Comparison of ENCODE assay signal across 1 cellular context in the genomic region with DNA sequence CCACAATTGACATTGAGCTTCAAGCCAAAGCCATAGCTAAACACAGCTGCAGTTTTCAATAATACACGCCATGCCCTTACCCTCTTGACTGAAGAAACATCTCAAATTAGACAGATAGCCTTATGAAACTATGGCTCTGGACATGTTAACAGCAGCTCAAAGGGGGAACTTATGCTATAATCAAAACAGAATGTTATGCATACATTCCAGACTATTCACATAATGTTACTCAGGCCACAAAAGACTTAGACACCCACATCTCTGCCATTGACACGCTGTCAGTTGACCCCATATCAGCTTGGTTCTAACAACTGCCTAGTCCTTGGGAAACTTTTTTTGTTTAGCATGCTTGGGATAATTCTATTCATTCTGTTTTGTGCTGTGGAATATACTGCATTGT.
TF ChIP-seq lines count a peak whose summit lies in the region.

No MANE protein-coding gene starts in this region.

TF ChIP-seq in K562, 482 proteins besides CTCF, POLR2A, EP300 and RAD21 (continued from another document):
- TF ChIP-seq, protein P1, sequence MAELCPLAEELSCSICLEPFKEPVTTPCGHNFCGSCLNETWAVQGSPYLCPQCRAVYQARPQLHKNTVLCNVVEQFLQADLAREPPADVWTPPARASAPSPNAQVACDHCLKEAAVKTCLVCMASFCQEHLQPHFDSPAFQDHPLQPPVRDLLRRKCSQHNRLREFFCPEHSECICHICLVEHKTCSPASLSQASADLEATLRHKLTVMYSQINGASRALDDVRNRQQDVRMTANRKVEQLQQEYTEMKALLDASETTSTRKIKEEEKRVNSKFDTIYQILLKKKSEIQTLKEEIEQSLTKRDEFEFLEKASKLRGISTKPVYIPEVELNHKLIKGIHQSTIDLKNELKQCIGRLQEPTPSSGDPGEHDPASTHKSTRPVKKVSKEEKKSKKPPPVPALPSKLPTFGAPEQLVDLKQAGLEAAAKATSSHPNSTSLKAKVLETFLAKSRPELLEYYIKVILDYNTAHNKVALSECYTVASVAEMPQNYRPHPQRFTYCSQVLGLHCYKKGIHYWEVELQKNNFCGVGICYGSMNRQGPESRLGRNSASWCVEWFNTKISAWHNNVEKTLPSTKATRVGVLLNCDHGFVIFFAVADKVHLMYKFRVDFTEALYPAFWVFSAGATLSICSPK (IDR thresholded peaks at IDR 0.05; ENCODE audit: borderline replicate concordance) = no peak
- TF ChIP-seq ZEB2 (IDR thresholded peaks at IDR 0.05) (no peak), BRD9 (IDR thresholded peaks at IDR 0.05; ENCODE audit: low read depth, partially characterized antibody) (no peak), ZNF282 (CRISPR knock-in tag; IDR thresholded peaks at IDR 0.05) (no peak)
- TF ChIP-seq, protein P2, sequence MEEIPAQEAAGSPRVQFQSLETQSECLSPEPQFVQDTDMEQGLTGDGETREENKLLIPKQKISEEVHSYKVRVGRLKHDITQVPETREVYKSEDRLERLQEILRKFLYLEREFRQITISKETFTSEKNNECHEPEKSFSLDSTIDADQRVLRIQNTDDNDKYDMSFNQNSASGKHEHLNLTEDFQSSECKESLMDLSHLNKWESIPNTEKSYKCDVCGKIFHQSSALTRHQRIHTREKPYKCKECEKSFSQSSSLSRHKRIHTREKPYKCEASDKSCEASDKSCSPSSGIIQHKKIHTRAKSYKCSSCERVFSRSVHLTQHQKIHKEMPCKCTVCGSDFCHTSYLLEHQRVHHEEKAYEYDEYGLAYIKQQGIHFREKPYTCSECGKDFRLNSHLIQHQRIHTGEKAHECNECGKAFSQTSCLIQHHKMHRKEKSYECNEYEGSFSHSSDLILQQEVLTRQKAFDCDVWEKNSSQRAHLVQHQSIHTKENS (CRISPR knock-in tag; IDR thresholded peaks at IDR 0.05) = no peak
- TF ChIP-seq, protein P3, sequence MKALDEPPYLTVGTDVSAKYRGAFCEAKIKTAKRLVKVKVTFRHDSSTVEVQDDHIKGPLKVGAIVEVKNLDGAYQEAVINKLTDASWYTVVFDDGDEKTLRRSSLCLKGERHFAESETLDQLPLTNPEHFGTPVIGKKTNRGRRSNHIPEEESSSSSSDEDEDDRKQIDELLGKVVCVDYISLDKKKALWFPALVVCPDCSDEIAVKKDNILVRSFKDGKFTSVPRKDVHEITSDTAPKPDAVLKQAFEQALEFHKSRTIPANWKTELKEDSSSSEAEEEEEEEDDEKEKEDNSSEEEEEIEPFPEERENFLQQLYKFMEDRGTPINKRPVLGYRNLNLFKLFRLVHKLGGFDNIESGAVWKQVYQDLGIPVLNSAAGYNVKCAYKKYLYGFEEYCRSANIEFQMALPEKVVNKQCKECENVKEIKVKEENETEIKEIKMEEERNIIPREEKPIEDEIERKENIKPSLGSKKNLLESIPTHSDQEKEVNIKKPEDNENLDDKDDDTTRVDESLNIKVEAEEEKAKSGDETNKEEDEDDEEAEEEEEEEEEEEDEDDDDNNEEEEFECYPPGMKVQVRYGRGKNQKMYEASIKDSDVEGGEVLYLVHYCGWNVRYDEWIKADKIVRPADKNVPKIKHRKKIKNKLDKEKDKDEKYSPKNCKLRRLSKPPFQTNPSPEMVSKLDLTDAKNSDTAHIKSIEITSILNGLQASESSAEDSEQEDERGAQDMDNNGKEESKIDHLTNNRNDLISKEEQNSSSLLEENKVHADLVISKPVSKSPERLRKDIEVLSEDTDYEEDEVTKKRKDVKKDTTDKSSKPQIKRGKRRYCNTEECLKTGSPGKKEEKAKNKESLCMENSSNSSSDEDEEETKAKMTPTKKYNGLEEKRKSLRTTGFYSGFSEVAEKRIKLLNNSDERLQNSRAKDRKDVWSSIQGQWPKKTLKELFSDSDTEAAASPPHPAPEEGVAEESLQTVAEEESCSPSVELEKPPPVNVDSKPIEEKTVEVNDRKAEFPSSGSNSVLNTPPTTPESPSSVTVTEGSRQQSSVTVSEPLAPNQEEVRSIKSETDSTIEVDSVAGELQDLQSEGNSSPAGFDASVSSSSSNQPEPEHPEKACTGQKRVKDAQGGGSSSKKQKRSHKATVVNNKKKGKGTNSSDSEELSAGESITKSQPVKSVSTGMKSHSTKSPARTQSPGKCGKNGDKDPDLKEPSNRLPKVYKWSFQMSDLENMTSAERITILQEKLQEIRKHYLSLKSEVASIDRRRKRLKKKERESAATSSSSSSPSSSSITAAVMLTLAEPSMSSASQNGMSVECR (CRISPR knock-in tag; IDR thresholded peaks at IDR 0.05) = 0 out of 2 replicates have a peak, but pooled peaks have one; percentile 16
